ENCODE assay signal across 8 cellular contexts in the genomic region with DNA sequence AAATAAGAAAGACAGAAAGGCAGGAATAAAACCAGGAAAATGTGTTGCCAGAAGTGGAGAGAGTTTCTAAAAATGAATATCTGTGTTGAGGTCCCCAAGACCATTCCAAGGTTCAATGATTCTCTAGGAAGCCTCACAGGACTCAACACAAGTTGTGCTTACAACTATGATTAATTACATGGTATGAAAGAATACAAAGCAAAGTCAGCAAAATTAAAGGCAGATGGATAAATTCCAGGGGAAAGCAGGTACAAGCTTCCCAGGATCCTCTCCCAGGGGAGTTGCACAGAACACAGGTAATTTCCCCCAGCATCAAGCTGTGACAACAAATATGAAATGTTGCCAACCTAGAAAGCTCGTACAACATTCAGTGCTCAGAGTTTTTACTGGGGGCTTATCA.
"Had no signal": no experiment of that assay in that cellular context is flagged by ENCODE, and none has a peak within 500 bp of the region (broad histone marks: within the 10 kb centered on the region; RNA-seq: fewer than 3 reads in every experiment).

No MANE protein-coding gene starts in this region.

- ATAC-seq: GM12878 had no signal

- DNase-seq: GDM1, GF-D8 had no signal

- H3K4me3 ChIP-seq: GM12878 had no signal

- FAIRE-seq: G401.6, GM12878, GM12891, GM12892, GM18507, GM19239 had no signal
